Comparison of ENCODE assay signal across 16 cellular contexts in the genomic region with DNA sequence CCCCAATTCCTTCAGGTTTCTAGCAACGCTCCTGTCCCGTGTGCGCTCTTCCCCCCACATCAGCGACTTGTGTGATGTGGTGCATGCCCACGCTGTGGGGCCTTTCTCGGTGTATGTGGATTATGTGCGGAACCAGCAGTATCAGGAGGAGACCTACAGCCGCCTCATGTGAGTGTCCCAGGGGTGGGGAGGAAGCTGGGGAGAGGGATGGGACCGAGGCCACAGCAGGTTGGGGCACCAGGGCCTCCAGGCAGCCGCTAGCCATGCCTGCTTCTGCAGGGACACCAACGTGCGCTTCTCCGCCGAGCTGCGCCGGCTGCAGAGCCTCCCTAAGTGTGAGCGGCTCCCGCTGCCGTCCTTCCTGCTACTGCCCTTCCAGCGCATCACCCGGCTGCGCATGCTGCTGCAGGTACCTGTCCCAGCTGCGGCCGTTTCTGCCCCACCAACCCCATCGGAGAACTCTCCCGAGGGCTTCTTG. TPM values are rescaled to one million over a fixed set of nuclear protein-coding genes. Genes with fewer than 3 reads are reported as not detected.
DNase-seq lines count a peak whose midpoint lies in the region; ATAC-seq and TF ChIP-seq lines count a peak whose summit lies in the region.
"Had no signal": no experiment of that assay in that cellular context is flagged by ENCODE, and none has a peak within 500 bp of the region (broad histone marks: within the 10 kb centered on the region; RNA-seq: fewer than 3 reads in every experiment).

No MANE protein-coding gene starts in this region.

- H3K4me3 Mint-ChIP-seq in H9 (peak overlapping the region; percentile 73 to 86), WTC11 (peak overlapping the region; percentile 88), T-helper 17 cell (no peak overlapping the region)

- H3K14ac ChIP-seq in H9 (ENCODE audit: insufficient read depth, low read length) = no peak overlapping the region; the same call in 1 of the 2 replicates

- H3K27me3 ChIP-seq in H9 (ENCODE audit: insufficient read depth, low read length) (no peaks in the 10 kb centered on the region; the same call in 1 of the 2 replicates), iPS DF 6.9 (ENCODE audit: control insufficient read depth, insufficient read depth, low read length) (no peaks in the 10 kb centered on the region; the same call in 1 of the 2 replicates), parathyroid adenoma (ENCODE audit: control insufficient read depth, insufficient read depth, low read length) (no peaks in the 10 kb centered on the region), thyroid gland (no peaks in the 10 kb centered on the region), prostate gland (replicated peaks; ENCODE audit: insufficient read depth) (peaks cover 2% of the 10 kb centered on the region)

- H3K79me1 ChIP-seq in H9 (ENCODE audit: insufficient read depth, low read depth, low read length, poor library complexity, severe bottlenecking) = no peaks in the 10 kb centered on the region

- peak; percentile 75 for ATAC-seq in WTC11
- ATAC-seq in T-helper 17 cell = no peak

- CTCF ChIA-PET in WTC11 (lab: Charles Lee) = interaction anchor here (1.0 to 3.3 kb wide), 6 partner anchors 10 to 93 kb away, joined by 3 to 13 read pairs (median 5); partner anchors contain the start of gene SLC25A35

- H3K9me3 ChIP-seq in H9 (ENCODE audit: control insufficient read depth, low read depth, low read length) (no peaks in the 10 kb centered on the region), iPS DF 6.9 (ENCODE audit: control insufficient read depth, insufficient read depth, low read length) (no peaks in the 10 kb centered on the region), parathyroid adenoma (ENCODE audit: control insufficient read depth, low read length) (no peaks in the 10 kb centered on the region), thyroid gland (no peaks in the 10 kb centered on the region), prostate gland (no peaks in the 10 kb centered on the region), T-helper 17 cell (ENCODE audit: control insufficient read depth, low read length, poor library complexity, severe bottlenecking) (no peaks in the 10 kb centered on the region)
- H3K9me3 ChIP-seq: thoracic aorta had no signal

- TF ChIP-seq POLR2A in thyroid gland (IDR thresholded peaks at IDR 0.05) = no peak
- no peak for TF ChIP-seq POLR2A in prostate gland (IDR thresholded peaks at IDR 0.05)

- H2BK120ac ChIP-seq in H9 (ENCODE audit: low read depth, low read length, poor library complexity, severe bottlenecking) = no peak overlapping the region

- no peak overlapping the region for H3K18ac ChIP-seq in H9 (ENCODE audit: insufficient read length, low read depth, low read length)

- H3K4me3 ChIP-seq in iPS DF 6.9 (ENCODE audit: low read length) = peak overlapping the region; percentile 38; the same call in 1 of the 2 replicates
- H3K4me3 ChIP-seq in parathyroid adenoma (ENCODE audit: low read depth, low read length) = no peak overlapping the region
- H3K4me3 ChIP-seq in thyroid gland (replicated peaks in 1 of 3) = no peak overlapping the region
- H3K4me3 ChIP-seq in prostate gland = no peak overlapping the region
- H3K4me3 ChIP-seq: thoracic aorta had no signal

- peaks cover 53% of the 10 kb centered on the region for H3K27me3 Mint-ChIP-seq in H9 (ENCODE audit: low read depth)
- H3K27me3 Mint-ChIP-seq in WTC11 (ENCODE audit: low read depth) = peaks cover 35% of the 10 kb centered on the region
- H3K27me3 Mint-ChIP-seq in T-helper 17 cell = peaks cover 49% of the 10 kb centered on the region

- no peak overlapping the region for H3K27ac Mint-ChIP-seq in H9
- H3K27ac Mint-ChIP-seq in WTC11 = no peak overlapping the region
- H3K27ac Mint-ChIP-seq in T-helper 17 cell = no peak overlapping the region

- peaks cover 0 to 2% of the 10 kb centered on the region in 2 experiments; a peak in 2 of 5 replicates for H3K9me3 Mint-ChIP-seq in H9
- H3K9me3 Mint-ChIP-seq in WTC11 = no peaks in the 10 kb centered on the region

- H2BK12ac ChIP-seq in H9 (ENCODE audit: insufficient read length, low read depth, low read length) = no peak overlapping the region

- H3K23me2 ChIP-seq in H9 (ENCODE audit: insufficient read length, low read depth, low read length, poor library complexity, severe bottlenecking) = peaks cover 14% of the 10 kb centered on the region

- H3K36me3 ChIP-seq in iPS DF 6.9 (ENCODE audit: control insufficient read depth, insufficient read depth, low read length) = no peaks in the 10 kb centered on the region
- H3K36me3 ChIP-seq in parathyroid adenoma (ENCODE audit: control insufficient read depth, insufficient read depth, low read length) = no peaks in the 10 kb centered on the region
- no peaks in the 10 kb centered on the region for H3K36me3 ChIP-seq in thyroid gland
- no peaks in the 10 kb centered on the region for H3K36me3 ChIP-seq in prostate gland
- H3K36me3 ChIP-seq: thoracic aorta had no signal

- no peak overlapping the region for H4K5ac ChIP-seq in H9 (ENCODE audit: insufficient read length, low read depth, low read length)

- intact Hi-C loops in thyroid gland (cut with DNase I) (no loop called here), prostate gland (cut with DNase I) (no loop called here)

- H3K56ac ChIP-seq in H9 (ENCODE audit: insufficient read length, low read depth, low read length) = no peak overlapping the region

- H2BK15ac ChIP-seq in H9 (ENCODE audit: low read depth, low read length) = no peak overlapping the region

- H3K23ac ChIP-seq in H9 (ENCODE audit: insufficient read length, low read depth, low read length) = no peak overlapping the region

- H2BK20ac ChIP-seq in H9 (ENCODE audit: low read depth, low read length, poor library complexity, severe bottlenecking) = no peak overlapping the region

- no peaks in the 10 kb centered on the region for H4K20me1 ChIP-seq in H9 (ENCODE audit: control insufficient read depth, insufficient read depth, insufficient read length)

- no peak overlapping the region for H4K91ac ChIP-seq in H9 (ENCODE audit: insufficient read length, low read depth, low read length)

- H2AK5ac ChIP-seq in H9 (ENCODE audit: insufficient read length, low read length) = no peak overlapping the region

- no CpG with 5 or more reads among the region's 26 CpGs for WGBS in H9 (ENCODE audit: extremely low coverage, insufficient read length, low lambda C conversion rate)
- no CpG with 5 or more reads among the region's 26 CpGs for WGBS in iPS DF 6.9 (ENCODE audit: insufficient coverage, insufficient read length)
- WGBS in thyroid gland, 2 donors = 25 to 38% methylated on average over 18 to 26 of the region's 26 CpGs
- WGBS in prostate gland = 34% methylated on average over 26 of the region's 26 CpGs

- POLR2A ChIA-PET in WTC11 (lab: Charles Lee) = interaction anchor here (1.0 kb wide), 1 partner anchor 11 kb away, joined by 4 read pairs; no protein-coding TSS in a partner anchor

- H4K8ac ChIP-seq in H9 (replicated peaks; ENCODE audit: insufficient read length, low read depth, low read length) = no peak overlapping the region

- H3K9ac ChIP-seq in H9 (ENCODE audit: extremely low read depth, insufficient read length, low read length) = no peak overlapping the region
- no peak overlapping the region for H3K9ac ChIP-seq in parathyroid adenoma

- H3K27ac ChIP-seq in H9 (ENCODE audit: insufficient read length, low read depth, low read length) (no peak overlapping the region), iPS DF 6.9 (ENCODE audit: low read length) (no peak overlapping the region), parathyroid adenoma (no peak overlapping the region), thyroid gland (no peak overlapping the region), prostate gland (no peak overlapping the region)
- H3K27ac ChIP-seq: thoracic aorta had no signal

- H3K36me3 Mint-ChIP-seq in H9 (ENCODE audit: insufficient read depth in 1 of 3, low read depth in 3 of 3) (no peaks in the 10 kb centered on the region; a peak in 1 of 7 replicates), WTC11 (no peaks in the 10 kb centered on the region), T-helper 17 cell (ENCODE audit: low read depth) (peaks cover 7% of the 10 kb centered on the region)

- peaks cover 22 to 34% of the 10 kb centered on the region in 2 experiments for H3K4me1 Mint-ChIP-seq in H9
- H3K4me1 Mint-ChIP-seq in WTC11 = peaks cover 27% of the 10 kb centered on the region
- H3K4me1 Mint-ChIP-seq in T-helper 17 cell = no peaks in the 10 kb centered on the region

- H3K4me2 ChIP-seq in H9 (ENCODE audit: insufficient read depth, insufficient read length, low read length) (peak overlapping the region; percentile 82), parathyroid adenoma (ENCODE audit: low read length) (no peak overlapping the region)

- H2BK5ac ChIP-seq in H9 (ENCODE audit: insufficient read length, low read length) = no peak overlapping the region

- no peaks in the 10 kb centered on the region for H3K79me2 ChIP-seq in H9 (ENCODE audit: insufficient read depth, low read length)
- H3K79me2 ChIP-seq in parathyroid adenoma = no peaks in the 10 kb centered on the region

- H3T11ph ChIP-seq in H9 (ENCODE audit: low read length) = no peak overlapping the region

- H3K4ac ChIP-seq in H9 (ENCODE audit: low read depth, low read length) = no peak overlapping the region

- DNase-seq in H9 (peak; percentile 78), WTC11 (ENCODE audit: low spot score) (peak; percentile 71), iPS DF 6.9 (ENCODE audit: low read depth, low spot score) (no peak), thyroid gland (no peak), prostate gland (ENCODE audit: low spot score) (no peak), T-helper 17 cell (no peak)
- DNase-seq: activated CD4-positive, alpha-beta T cell treated with anti-CD3 and anti-CD28 coated beads for 48 hours; activated T-cell treated with anti-CD3 and anti-CD28 coated beads, Interleukin-2, amount 50 U/mL, for 1 hour; hippocampal formation; SHP77 treated with DMSO at 0.1 percent for 48 hours; T1000 had no signal

- H2AFZ ChIP-seq in H9 (ENCODE audit: low read length) (peak overlapping the region; percentile 69), parathyroid adenoma (peak overlapping the region; percentile 82)

- TF ChIP-seq CTCF in H9 (conservative IDR thresholded peaks at IDR 0.05) = no peak
- TF ChIP-seq CTCF in WTC11 (IDR thresholded peaks at IDR 0.05) = no peak
- TF ChIP-seq CTCF in parathyroid adenoma (IDR thresholded peaks at IDR 0.05) = no peak
- no peak for TF ChIP-seq CTCF in thyroid gland (IDR thresholded peaks at IDR 0.05)
- TF ChIP-seq CTCF in prostate gland (IDR thresholded peaks at IDR 0.05) = no peak

- no peaks in the 10 kb centered on the region for H3K4me1 ChIP-seq in H9 (ENCODE audit: insufficient read depth, low read length)
- H3K4me1 ChIP-seq in iPS DF 6.9 (ENCODE audit: control insufficient read depth, insufficient read depth, low read length) = peaks cover 5% of the 10 kb centered on the region
- H3K4me1 ChIP-seq in parathyroid adenoma = peaks cover 8% of the 10 kb centered on the region
- peaks cover 0 to 12% of the 10 kb centered on the region in 2 donors for H3K4me1 ChIP-seq in thyroid gland
- no peaks in the 10 kb centered on the region for H3K4me1 ChIP-seq in prostate gland (replicated peaks)

RNA-seq across cellular contexts. Expression of gene ARHGEF15, which starts 5.7 kb away (rescaled TPM):
- total RNA-seq in H9 (2021) (0.35 and 0.39 TPM in 2 replicates), WTC11 (2021) (1.5 to 2.8 TPM (median 1.8 TPM) in 3 replicates), thyroid gland (1 to 10 TPM; 4.3 to 9.8 (median 6.8) TPM), prostate gland (1 to 10 TPM; 2.6 to 4.4 TPM), T-helper 17 cell (not detected)
- total RNA-seq: M059J had no signal

RNA-seq across cellular contexts. Expression of gene SLC25A35, which starts 20.6 kb away (rescaled TPM):
- total RNA-seq in H9 (2021) (3.9 and 4.3 TPM in 2 replicates), WTC11 (2021) (4.5 to 7.6 TPM (median 5.4 TPM) in 3 replicates), thyroid gland (10 to 100 TPM in 1 of 4 donors, 1 to 10 TPM in 3; 2.9 to 12.7 (median 5.9) TPM), prostate gland (1 to 10 TPM; 4.5 to 5.2 TPM), T-helper 17 cell (1 to 10 TPM; 8.3 to 8.7 TPM)

RNA-seq across cellular contexts. Expression of gene ODF4, which starts 23.9 kb away (rescaled TPM):
- total RNA-seq in H9 (2021) (not detected in 2 replicates), WTC11 (2021) (not detected in 3 replicates), thyroid gland (not detected), prostate gland (not detected), T-helper 17 cell (not detected)
- total RNA-seq: cerebellum, epithelial cell of proximal tubule, M059J, thoracic aorta had no signal

RNA-seq across cellular contexts. Expression of gene RANGRF, which starts 27.3 kb away (rescaled TPM):
- total RNA-seq in H9 (2021) = 36.9 and 42.5 TPM in 2 replicates
- total RNA-seq in WTC11 (2021) = 32.7 to 36.8 TPM (median 34.6 TPM) in 3 replicates
- 10 to 100 TPM; 18.9 to 30.2 (median 22.4) TPM for total RNA-seq in thyroid gland
- 10 to 100 TPM; 29.5 to 30.1 TPM for total RNA-seq in prostate gland
- total RNA-seq in T-helper 17 cell = 10 to 100 TPM; 27.0 to 36.2 TPM

Comparison
In these comparisons a context has a peak if more than half of its experiments do, and no peak if none do; other contexts are left out.
1. DNase-seq: peak in H9 (single experiment) and WTC11 (single experiment); none in iPS DF 6.9 (single experiment), thyroid gland (0 of 2), prostate gland (single experiment) and T-helper 17 cell (0 of 3).